ENCODE assay signal across 1 cellular context in genomic region chr17:7676533-7676932, GRCh38.
TF ChIP-seq lines count a peak whose summit lies in the region.

No MANE protein-coding gene starts in this region.

TF ChIP-seq in GM23338, 12 proteins besides CTCF, POLR2A, EP300 and RAD21 (continued from another document):
- no peak for TF ChIP-seq REST (IDR thresholded peaks at IDR 0.05; ENCODE audit: unreplicated experiment)
- TF ChIP-seq ZNF462 (CRISPR knock-in tag; IDR thresholded peaks at IDR 0.05): no peak
- no peak for TF ChIP-seq ZNF331 (CRISPR knock-in tag; IDR thresholded peaks at IDR 0.05; ENCODE audit: low read depth)
- TF ChIP-seq POLR2AphosphoS5 (IDR thresholded peaks at IDR 0.05; ENCODE audit: low read depth): no peak
- no peak for TF ChIP-seq JUNB (IDR thresholded peaks at IDR 0.05; ENCODE audit: unreplicated experiment)
- no peak for TF ChIP-seq ZNF114 (CRISPR knock-in tag; IDR thresholded peaks at IDR 0.05)
TF ChIP-seq in GM23338: peak in this region for 0.
